Comparison of ENCODE assay signal across 16 cellular contexts in genomic region chrX:71618787-71619186, GRCh38. TPM values are rescaled to one million over a fixed set of nuclear protein-coding genes. Genes with fewer than 3 reads are reported as not detected.
A peak's percentile ranks its signal among the peaks of the same experiment; 100 is the strongest.
DNase-seq lines count a peak whose midpoint lies in the region; ATAC-seq and TF ChIP-seq lines count a peak whose summit lies in the region.
"Had no signal": no experiment of that assay in that cellular context is flagged by ENCODE, and none has a peak within 500 bp of the region (broad histone marks: within the 10 kb centered on the region; RNA-seq: fewer than 3 reads in every experiment).

No MANE protein-coding gene starts in this region.

- no peaks in the 10 kb centered on the region for H3K9me3 Mint-ChIP-seq in stimulated activated naive CD8-positive, alpha-beta T cell treated with anti-CD3 and anti-CD28 coated beads, Interleukin-15, Interleukin-2, amounts not matched to agents 100 ng/mL and 50 ng/mL, for 24 hours

- no peaks in the 10 kb centered on the region for H3K9me3 ChIP-seq in T-helper 17 cell (ENCODE audit: control insufficient read depth, low read length, poor library complexity, severe bottlenecking)
- no peaks in the 10 kb centered on the region for H3K9me3 ChIP-seq in effector memory CD4-positive, alpha-beta T cell (ENCODE audit: control insufficient read depth, low read length)
- no peaks in the 10 kb centered on the region for H3K9me3 ChIP-seq in WERI-Rb-1 (ENCODE audit: severe bottlenecking)
- H3K9me3 ChIP-seq: gastrocnemius medialis had no signal

- no peaks in the 10 kb centered on the region for H3K27me3 ChIP-seq in effector memory CD4-positive, alpha-beta T cell (replicated peaks; ENCODE audit: control insufficient read depth, insufficient read depth, low read length, poor library complexity, severe bottlenecking)
- peaks cover 21% of the 10 kb centered on the region for H3K27me3 ChIP-seq in WERI-Rb-1 (ENCODE audit: insufficient read depth, low read depth, severe bottlenecking)
- H3K27me3 ChIP-seq: gastrocnemius medialis had no signal

- peaks cover 91% of the 10 kb centered on the region for H3K4me1 Mint-ChIP-seq in stimulated activated naive CD8-positive, alpha-beta T cell treated with anti-CD3 and anti-CD28 coated beads, Interleukin-15, Interleukin-2, amounts not matched to agents 100 ng/mL and 50 ng/mL, for 24 hours (ENCODE audit: low read depth)
- H3K4me1 Mint-ChIP-seq in T-helper 17 cell = peaks cover 43% of the 10 kb centered on the region

- H3K36me3 Mint-ChIP-seq in stimulated activated naive CD8-positive, alpha-beta T cell treated with anti-CD3 and anti-CD28 coated beads, Interleukin-15, Interleukin-2, amounts not matched to agents 100 ng/mL and 50 ng/mL, for 24 hours (ENCODE audit: low read depth) = peaks cover 25% of the 10 kb centered on the region
- H3K36me3 Mint-ChIP-seq in T-helper 17 cell (ENCODE audit: low read depth) = peaks cover 3% of the 10 kb centered on the region

- no peak for DNase-seq in stimulated activated naive CD8-positive, alpha-beta T cell treated with anti-CD3 and anti-CD28 coated beads, Interleukin-15, Interleukin-2, amounts not matched to agents 100 U/mL and 50 U/mL, for 24 hours
- DNase-seq in T-helper 17 cell (no peak), SHP77 treated with DMSO at 0.1 percent for 48 hours (lab: John Stamatoyannopoulos, UW) (no peak), WERI-Rb-1 (no peak), head of caudate nucleus (no peak)
- no peak for DNase-seq in effector memory CD4-positive, alpha-beta T cell
- DNase-seq: amygdala, gastrocnemius medialis, NCI-H1436 treated with DMSO at 0.1 percent for 48 hours had no signal

- intact Hi-C loops in head of caudate nucleus (cut with DNase I) = no loop called here

- no peak for ATAC-seq in stimulated activated naive CD8-positive, alpha-beta T cell treated with anti-CD3 and anti-CD28 coated beads, Interleukin-15, Interleukin-2, amounts not matched to agents 100 U/mL and 50 U/mL, for 24 hours
- ATAC-seq in T-helper 17 cell = no peak
- no peak for ATAC-seq in GM21529 (IDR thresholded peaks at IDR 0.05; ENCODE audit: unreplicated experiment)
- ATAC-seq: gastrocnemius medialis had no signal

- peak overlapping the region; percentile 98 for H3K27ac Mint-ChIP-seq in stimulated activated naive CD8-positive, alpha-beta T cell treated with anti-CD3 and anti-CD28 coated beads, Interleukin-15, Interleukin-2, amounts not matched to agents 100 ng/mL and 50 ng/mL, for 24 hours
- H3K27ac Mint-ChIP-seq in T-helper 17 cell = peak overlapping the region; percentile 85

- peak overlapping the region; percentile 89 for H3K4me3 Mint-ChIP-seq in stimulated activated naive CD8-positive, alpha-beta T cell treated with anti-CD3 and anti-CD28 coated beads, Interleukin-15, Interleukin-2, amounts not matched to agents 100 ng/mL and 50 ng/mL, for 24 hours
- H3K4me3 Mint-ChIP-seq in T-helper 17 cell = peak overlapping the region; percentile 89

- TF ChIP-seq CTCF in WERI-Rb-1 (IDR thresholded peaks at IDR 0.05; ENCODE audit: low read depth, low read length) = no peak

- H3K27me3 Mint-ChIP-seq in stimulated activated naive CD8-positive, alpha-beta T cell treated with anti-CD3 and anti-CD28 coated beads, Interleukin-15, Interleukin-2, amounts not matched to agents 100 ng/mL and 50 ng/mL, for 24 hours = no peaks in the 10 kb centered on the region
- no peaks in the 10 kb centered on the region for H3K27me3 Mint-ChIP-seq in T-helper 17 cell

- peaks cover 50% of the 10 kb centered on the region for H3K4me1 ChIP-seq in effector memory CD4-positive, alpha-beta T cell (ENCODE audit: control insufficient read depth, insufficient read depth, low read length, poor library complexity, severe bottlenecking)

- H3K4me3 ChIP-seq in effector memory CD4-positive, alpha-beta T cell (ENCODE audit: insufficient read depth, low read depth, low read length, poor library complexity, severe bottlenecking) = peak overlapping the region; percentile 38
- no peak overlapping the region for H3K4me3 ChIP-seq in WERI-Rb-1 (ENCODE audit: low read depth, low read length)
- H3K4me3 ChIP-seq: gastrocnemius medialis, lung had no signal

- no peaks in the 10 kb centered on the region for H3K36me3 ChIP-seq in effector memory CD4-positive, alpha-beta T cell (ENCODE audit: control insufficient read depth, insufficient read depth, low read length)
- no peaks in the 10 kb centered on the region for H3K36me3 ChIP-seq in WERI-Rb-1

- peak overlapping the region; percentile 72 for H3K27ac ChIP-seq in effector memory CD4-positive, alpha-beta T cell (ENCODE audit: insufficient read depth, low read length, poor library complexity, severe bottlenecking)
- no peak overlapping the region for H3K27ac ChIP-seq in WERI-Rb-1
- H3K27ac ChIP-seq: epithelial cell of prostate, gastrocnemius medialis had no signal

RNA-seq across cellular contexts. Expression of gene CXCR3, which starts 0.5 kb away (rescaled TPM):
- 1 to 10 TPM; 3.1 to 5.8 TPM for total RNA-seq in T-helper 17 cell
- total RNA-seq: cerebellum, gastrocnemius medialis, pulmonary artery endothelial cell, temporal lobe had no signal

RNA-seq across cellular contexts. Expression of gene GCNA, which starts 40.5 kb away (rescaled TPM):
- 1 to 10 TPM; 1.2 to 1.3 TPM for total RNA-seq in T-helper 17 cell
